In the genomic region with DNA sequence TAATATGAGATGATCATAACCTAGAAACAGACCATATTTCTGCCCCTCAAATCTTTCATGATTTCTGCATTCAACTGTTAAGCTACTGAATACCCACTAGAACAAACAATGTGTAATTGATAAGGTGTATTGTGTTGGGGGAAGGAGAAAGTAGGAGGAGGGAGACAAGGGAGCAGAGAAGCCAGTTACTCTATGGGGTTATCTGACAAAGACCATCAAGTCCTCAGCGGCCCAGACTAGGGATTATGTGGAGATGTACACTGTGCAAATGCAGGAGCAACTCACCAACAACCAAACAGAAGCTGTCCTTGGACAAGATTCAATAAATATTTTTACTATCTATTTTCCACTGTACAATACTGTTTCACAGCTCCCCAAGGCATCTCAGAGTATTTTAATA, we compare ENCODE assay signal across 1 cellular context.
TF ChIP-seq lines count a peak whose summit lies in the region.

No MANE protein-coding gene starts in this region.

TF ChIP-seq in SK-N-SH, 30 proteins besides CTCF, POLR2A, EP300 and RAD21 (continued from another document):
- TF ChIP-seq REST (IDR thresholded peaks at IDR 0.05; ENCODE audit: low read depth, low read length) (no peak), RCOR1 (IDR thresholded peaks at IDR 0.05; ENCODE audit: low read length) (no peak)
